9 cellular contexts compared by ENCODE assay signal in the genomic region with DNA sequence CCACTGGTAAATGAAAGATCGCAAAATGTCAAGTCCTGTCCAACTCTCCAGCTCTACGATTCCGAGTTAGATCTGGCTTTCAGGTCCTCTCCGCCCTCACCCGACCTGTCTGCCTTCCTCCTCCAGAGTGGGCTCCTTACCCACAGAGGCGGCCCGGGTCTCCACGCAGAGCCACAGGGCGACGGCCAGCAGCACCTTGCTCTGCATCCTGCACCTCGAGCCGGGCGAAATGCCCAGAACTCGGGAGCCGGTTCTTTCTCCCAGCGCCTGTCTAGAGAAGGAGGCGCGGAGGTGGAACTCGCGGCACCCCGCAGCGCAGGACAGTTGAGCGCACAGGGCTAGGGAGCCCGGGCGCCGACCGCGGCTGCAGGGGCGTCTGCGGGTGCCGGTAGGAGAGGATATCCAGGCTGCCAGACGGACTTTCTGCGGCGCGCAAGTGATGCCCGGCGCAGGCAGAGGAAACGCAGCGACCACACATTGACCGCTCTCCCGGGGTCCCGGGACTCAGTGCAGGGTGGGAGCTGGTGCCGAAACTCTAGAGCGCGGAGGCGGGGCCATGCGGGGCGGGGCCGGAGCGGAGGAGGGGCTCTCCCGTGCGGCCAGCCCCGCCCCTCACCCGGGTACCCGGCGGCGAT. TPM values are rescaled to one million over a fixed set of nuclear protein-coding genes. Genes with fewer than 3 reads are reported as not detected.
DNase-seq lines count a peak whose midpoint lies in the region; ATAC-seq and TF ChIP-seq lines count a peak whose summit lies in the region.
"Had no signal": no experiment of that assay in that cellular context is flagged by ENCODE, and none has a peak within 500 bp of the region (broad histone marks: within the 10 kb centered on the region; RNA-seq: fewer than 3 reads in every experiment).

A gene (minus strand): TSS at position 509 of the 635 bp plus-strand sequence. CDS start 302 bp downstream, at position 207.

- peaks cover 0 to 15% of the 10 kb centered on the region in 2 donors for H3K4me1 ChIP-seq in thoracic aorta (ENCODE audit: control insufficient read depth in 1 of 2, low read depth in 2 of 2)

- no peaks in the 10 kb centered on the region for H3K36me3 ChIP-seq in thoracic aorta

- peak within 1 kb of the TSS; percentile 80 to 88 for H3K4me3 ChIP-seq in cardiac fibroblast (replicated peaks in 1 of 2; ENCODE audit: low read depth in 2 of 2, low read length in 2 of 2)
- peak within 1 kb of the TSS; percentile 71 for H3K4me3 ChIP-seq in thoracic aorta

- no peak for TF ChIP-seq CTCF in cardiac fibroblast (IDR thresholded peaks at IDR 0.05; ENCODE audit: low read depth, low read length)
- no peak for TF ChIP-seq CTCF in thoracic aorta (IDR thresholded peaks at IDR 0.05)

- no peak within 1 kb of the TSS for H3K27ac ChIP-seq in thoracic aorta
- H3K27ac ChIP-seq: C4-2B had no signal

- no peaks in the 10 kb centered on the region for H3K27me3 ChIP-seq in thoracic aorta (replicated peaks; ENCODE audit: insufficient read depth)

- ATAC-seq in thoracic aorta (ENCODE audit: insufficient number of reproducible peaks, low FRiP score, low read depth), result peak; percentile 11

- DNase-seq in NCI-H345 (lab: John Stamatoyannopoulos, UW) (peak; percentile 20), NCI-H345 treated with DMSO at 0.1 percent for 48 hours (lab: John Stamatoyannopoulos, UW; ENCODE audit: unreplicated experiment) (no peak), cardiac fibroblast (ENCODE audit: low read depth in 2 of 2) (peak; percentile 50 to 60), left kidney (ENCODE audit: low read depth, low spot score) (peak; percentile 86), thoracic aorta (ENCODE audit: low spot score) (no peak), T-helper 1 cell (no peak), OCI-M1 (lab: John Stamatoyannopoulos, UW) (no peak)
- no peak for DNase-seq in stimulated activated CD4-positive, alpha-beta T cell treated with anti-CD3 and anti-CD28 coated beads, Interleukin-1b, Interleukin-23, amount 100 ng/mL, for 48 hours

- no peaks in the 10 kb centered on the region for H3K9me3 ChIP-seq in thoracic aorta

RNA-seq across cellular contexts. Expression of the gene that starts here (rescaled TPM):
- total RNA-seq in thoracic aorta, result 10 to 100 TPM; 10.0 to 27.1 TPM

Comparison
In these comparisons a context has a peak if more than half of its experiments do, and no peak if none do; other contexts are left out.
1. DNase-seq: peak in NCI-H345 (single experiment), cardiac fibroblast (2 of 2) and left kidney (single experiment); none in NCI-H345 treated with DMSO at 0.1 percent for 48 hours (single experiment), thoracic aorta (single experiment), T-helper 1 cell (0 of 5), stimulated activated CD4-positive, alpha-beta T cell treated with anti-CD3 and anti-CD28 coated beads, Interleukin-1b, Interleukin-23, amount 100 ng/mL, for 48 hours (single experiment) and OCI-M1 (single experiment).